16 cellular contexts compared by ENCODE assay signal in genomic region chr19:18206018-18206417, GRCh38. TPM values are rescaled to one million over a fixed set of nuclear protein-coding genes. Genes with fewer than 3 reads are reported as not detected.
DNase-seq lines count a peak whose midpoint lies in the region; ATAC-seq, FAIRE-seq and TF ChIP-seq lines count a peak whose summit lies in the region.
"Had no signal": no experiment of that assay in that cellular context is flagged by ENCODE, and none has a peak within 500 bp of the region (broad histone marks: within the 10 kb centered on the region; RNA-seq: fewer than 3 reads in every experiment).

No MANE protein-coding gene starts in this region.

- ATAC-seq in HepG2 (no peak), HG02852 (IDR thresholded peaks at IDR 0.05; ENCODE audit: unreplicated experiment) (no peak)
- no peak for ATAC-seq in activated CD4-positive, CD25-positive, alpha-beta regulatory T cell treated with anti-CD3 and anti-CD28 coated beads, Interleukin-2, amount 50 U/mL, for 24 hours

- H2AFZ ChIP-seq in HepG2 (ENCODE audit: low read length) (no peak overlapping the region), smooth muscle cell (ENCODE audit: low read depth) (no peak overlapping the region)

- peak overlapping the region; percentile 87; the same call in 1 of the 2 replicates for H3K4me2 ChIP-seq in HepG2 (ENCODE audit: low read depth, low read length)
- peak overlapping the region; percentile 91 for H3K4me2 ChIP-seq in smooth muscle cell

- peaks cover 28% of the 10 kb centered on the region for H3K4me1 Mint-ChIP-seq in chondrocyte (ENCODE audit: low read depth)
- H3K4me1 Mint-ChIP-seq in T-helper 2 cell treated with Interferon-gamma antibody and Interleukin-4, amounts not matched to agents 5 μg/mL and 100 μg/mL, for 36 hours (ENCODE audit: low read depth) = peaks cover 13% of the 10 kb centered on the region

- BruUV-seq in HepG2 (replicated peaks; lab: Mats Ljungman, UMichigan) = no TSS peak

- no peaks in the 10 kb centered on the region for H3K79me2 ChIP-seq in HepG2 (ENCODE audit: insufficient read depth, low read length)
- no peaks in the 10 kb centered on the region for H3K79me2 ChIP-seq in smooth muscle cell (ENCODE audit: low read depth)

- H3K4me3 Mint-ChIP-seq in chondrocyte (ENCODE audit: unreplicated experiment) = no peak overlapping the region
- H3K4me3 Mint-ChIP-seq in T-helper 2 cell treated with Interferon-gamma antibody and Interleukin-4, amounts not matched to agents 5 μg/mL and 100 μg/mL, for 36 hours = no peak overlapping the region
- H3K4me3 Mint-ChIP-seq: CD4-positive, alpha-beta T cell had no signal

- TF ChIP-seq RAD21 in HepG2 (CRISPR knock-in tag; IDR thresholded peaks at IDR 0.05) = no peak

- DNase-seq in chondrocyte (ENCODE audit: low spot score) (no peak), HepG2 (ENCODE audit: low spot score) (no peak), smooth muscle cell (lab: John Stamatoyannopoulos, UW; ENCODE audit: unreplicated experiment) (no peak), middle frontal gyrus (ENCODE audit: extremely low spot score, low spot score) (no peak)
- no peak for DNase-seq in T-helper 2 cell treated with Interferon-gamma antibody and Interleukin-4, amounts not matched to agents 5 μg/mL and 100 μg/mL, for 36 hours (ENCODE audit: low spot score)
- DNase-seq: activated T-cell treated with anti-CD3 and anti-CD28 coated beads, Interleukin-2, amount 50 U/mL, for 48 hours; CD4-positive, alpha-beta T cell; NCI-H1105; NCI-H748 treated with DMSO at 0.1 percent for 48 hours; stimulated activated CD4-positive, alpha-beta T cell treated with anti-CD3 and anti-CD28 coated beads, Interleukin-2, amount 100 ng/mL, for 24 hours; stimulated activated naive CD4-positive, alpha-beta T cell treated with Interleukin-2 at 50 U/mL for 16 hours had no signal

- POLR2A ChIA-PET in HepG2 (lab: Yijun Ruan, JAX) = interaction anchor here (1.0 to 4.0 kb wide), 5 partner anchors 14 to 347 kb away, joined by 3 to 27 read pairs (median 4); partner anchors contain the start of genes GDF15, IQCN and MPV17L2

- peak overlapping the region; percentile 98 for H3K27ac Mint-ChIP-seq in chondrocyte (ENCODE audit: unreplicated experiment)
- no peak overlapping the region for H3K27ac Mint-ChIP-seq in T-helper 2 cell treated with Interferon-gamma antibody and Interleukin-4, amounts not matched to agents 5 μg/mL and 100 μg/mL, for 36 hours
- H3K27ac Mint-ChIP-seq: CD4-positive, alpha-beta T cell had no signal

- H3K9ac ChIP-seq in HUES48 (ENCODE audit: low read depth, low read length) = 0 out of 2 replicates have a peak overlapping the region, but pooled peaks have one; percentile 74
- H3K9ac ChIP-seq in HepG2 (ENCODE audit: insufficient read depth, low read depth, low read length) = no peak overlapping the region
- peak overlapping the region; percentile 93 for H3K9ac ChIP-seq in smooth muscle cell (ENCODE audit: low read depth)

- peaks cover 3% of the 10 kb centered on the region for H3K27me3 Mint-ChIP-seq in chondrocyte (ENCODE audit: low read depth)
- peaks cover 6% of the 10 kb centered on the region for H3K27me3 Mint-ChIP-seq in T-helper 2 cell treated with Interferon-gamma antibody and Interleukin-4, amounts not matched to agents 5 μg/mL and 100 μg/mL, for 36 hours (ENCODE audit: low read depth)

- CTCF ChIA-PET in HepG2 (lab: Yijun Ruan, JAX; ENCODE audit: low intra/inter-chr PET ratio, low total read pairs) = no interaction called here

- TF ChIP-seq CTCF in chondrocyte (IDR thresholded peaks at IDR 0.05) (no peak), HepG2 (CRISPR knock-in tag; IDR thresholded peaks at IDR 0.05) (no peak), smooth muscle cell (IDR thresholded peaks at IDR 0.05; ENCODE audit: borderline replicate concordance, insufficient read depth, poor library complexity, severe bottlenecking) (no peak)

- no peak for FAIRE-seq in HepG2 (lab: Jason Lieb, UNC)

- H3K4me1 ChIP-seq in HUES48 (ENCODE audit: control insufficient read depth, insufficient read depth, low read length) (peaks cover 9% of the 10 kb centered on the region), HepG2 (ENCODE audit: insufficient read depth, low read length) (peaks cover 13% of the 10 kb centered on the region), smooth muscle cell (ENCODE audit: low read depth) (peaks cover 18% of the 10 kb centered on the region)

- H3K9me3 ChIP-seq in HUES48 (ENCODE audit: control insufficient read depth, insufficient read depth, low read length) (no peaks in the 10 kb centered on the region), HepG2 (ENCODE audit: low read length) (no peaks in the 10 kb centered on the region), smooth muscle cell (replicated peaks; ENCODE audit: low read depth) (no peaks in the 10 kb centered on the region)
- H3K9me3 ChIP-seq: ascending aorta, SJSA1 had no signal

- in situ Hi-C loops in HepG2 (cut with HindIII; ENCODE audit: extremely low pct_ligation_motif_present, low pct_unique_long_range_greater_than_20kb) = loop anchor here (5.0 to 10.0 kb wide), 2 partner anchors 46 to 209 kb away; partner anchors contain the start of gene SSBP4

- H3K27me3 ChIP-seq in HUES48 (ENCODE audit: control insufficient read depth, insufficient read depth, low read length) = no peaks in the 10 kb centered on the region
- peaks cover 0 to 8% of the 10 kb centered on the region in 2 experiments; a peak in 1 of 5 replicates for H3K27me3 ChIP-seq in HepG2 (ENCODE audit: control insufficient read depth in 1 of 2, insufficient read depth in 2 of 2, low read length in 2 of 2)
- no peaks in the 10 kb centered on the region for H3K27me3 ChIP-seq in smooth muscle cell (ENCODE audit: low read depth)
- H3K27me3 ChIP-seq: ascending aorta, SJSA1 had no signal

- intact Hi-C loops in HepG2 (cut with micrococcal nuclease; ENCODE audit: unreplicated experiment) = loop anchor here (5.0 kb wide), 1 partner anchor 206 kb away; no protein-coding TSS in a partner anchor

- H3K36me3 ChIP-seq in HUES48 (ENCODE audit: control insufficient read depth, insufficient read depth, low read length) (peaks cover 8% of the 10 kb centered on the region), HepG2 (replicated peaks in 1 of 2; ENCODE audit: control insufficient read depth in 1 of 2, insufficient read depth in 2 of 2, low read length in 2 of 2) (0 out of 5 replicates have a peak, but pooled peaks cover 0 to 1% of the 10 kb centered on the region in 2 experiments), smooth muscle cell (ENCODE audit: low read depth) (no peaks in the 10 kb centered on the region)
- H3K36me3 ChIP-seq: ascending aorta, SJSA1 had no signal

- TF ChIP-seq EP300 in HepG2 (IDR thresholded peaks at IDR 0.05; ENCODE audit: low read depth in 2 of 2, low read length in 2 of 2) (no peak), HepG2 (CRISPR knock-in tag; IDR thresholded peaks at IDR 0.05; ENCODE audit: borderline replicate concordance) (no peak)

- no peak for TF ChIP-seq POLR2A in HepG2 (IDR thresholded peaks at IDR 0.05; ENCODE audit: insufficient read depth in 1 of 2, low read depth in 2 of 2, low read length in 2 of 2)

- H4K20me1 ChIP-seq in HepG2 (ENCODE audit: insufficient read depth, low read length) (no peaks in the 10 kb centered on the region), smooth muscle cell (ENCODE audit: low read depth) (peaks cover 18% of the 10 kb centered on the region)

- 75% methylated on average over 12 of the region's 12 CpGs for WGBS in HepG2 (ENCODE audit: low lambda C conversion rate)
- 84% methylated on average over 12 of the region's 12 CpGs for WGBS in smooth muscle cell (ENCODE audit: low lambda C conversion rate)

- H3K27ac ChIP-seq in HUES48 (ENCODE audit: low read depth, low read length) (peak overlapping the region; percentile 98), HepG2 (ENCODE audit: extremely low read length, insufficient read depth, low read length) (no peak overlapping the region), smooth muscle cell (ENCODE audit: low read depth) (peak overlapping the region; percentile 97)

- peaks cover 7% of the 10 kb centered on the region for H3F3A ChIP-seq in smooth muscle cell (ENCODE audit: low read depth)

- H3K4me3 ChIP-seq in HUES48 (ENCODE audit: low read depth, low read length) = peak overlapping the region; percentile 78; the same call in 1 of the 2 replicates
- no peak overlapping the region for H3K4me3 ChIP-seq in HepG2 (replicated peaks in 1 of 3; ENCODE audit: insufficient read depth in 1 of 3, low read depth in 2 of 3, low read length in 3 of 3)
- H3K4me3 ChIP-seq in smooth muscle cell = peak overlapping the region; percentile 72

- no peaks in the 10 kb centered on the region for H3K36me3 Mint-ChIP-seq in chondrocyte (ENCODE audit: low read depth)
- H3K36me3 Mint-ChIP-seq in T-helper 2 cell treated with Interferon-gamma antibody and Interleukin-4, amounts not matched to agents 5 μg/mL and 100 μg/mL, for 36 hours (ENCODE audit: low read depth) = peaks cover 4% of the 10 kb centered on the region

- no peaks in the 10 kb centered on the region for H3K9me3 Mint-ChIP-seq in chondrocyte (ENCODE audit: low read depth)
- no peaks in the 10 kb centered on the region for H3K9me3 Mint-ChIP-seq in T-helper 2 cell treated with Interferon-gamma antibody and Interleukin-4, amounts not matched to agents 5 μg/mL and 100 μg/mL, for 36 hours
- H3K9me3 Mint-ChIP-seq: CD4-positive, alpha-beta T cell had no signal

RNA-seq across cellular contexts. Expression of gene RAB3A, which starts 2.2 kb away (rescaled TPM):
- total RNA-seq in chondrocyte (3.4 to 6.1 TPM (median 3.8 TPM) in 3 replicates), HepG2 (2016; rRNA removed; fragmentation: Illumina TruSeq; extraction: Trizol) (0.53 and 0.58 TPM in 2 replicates), smooth muscle cell (1.4 and 4.9 TPM in 2 replicates)
- total RNA-seq in HepG2 (2016; cell fraction: cytosol; rRNA removed; fragmentation: Illumina TruSeq; extraction: Trizol; ENCODE audit: low read depth) = 1.5 and 2.4 TPM in 2 replicates
- 0.61 and 1.2 TPM in 2 replicates for total RNA-seq in HepG2 (2016; cell fraction: insoluble cytoplasmic fraction; rRNA removed; fragmentation: Illumina TruSeq; extraction: Trizol)
- total RNA-seq in HepG2 (2016; cell fraction: membrane; rRNA removed; fragmentation: Illumina TruSeq; extraction: Trizol) = 1.4 and 1.8 TPM in 2 replicates
- total RNA-seq in HepG2 (2016; cell fraction: nucleus; rRNA removed; fragmentation: Illumina TruSeq; extraction: Trizol) = 1.0 and 1.4 TPM in 2 replicates
- polyA plus RNA-seq in HepG2 (2011; rRNA removed) (0.95 and 0.98 TPM in 2 replicates), smooth muscle cell (3.6 and 3.7 TPM in 2 replicates)
- polyA plus RNA-seq in HepG2 (2011; cell fraction: cytosol; rRNA removed) = 1.4 TPM in 2 replicates
- polyA plus RNA-seq in HepG2 (2011; cell fraction: nucleus; rRNA removed) = 2.7 and 3.2 TPM in 2 replicates
- 1.8 and 2.1 TPM in 2 replicates for polyA plus RNA-seq in HepG2 (2012)
- polyA plus RNA-seq in HepG2 (2016; cell fraction: cytosol; fragmentation: Illumina TruSeq; extraction: Trizol; ENCODE audit: low read depth) = 0.90 and 0.94 TPM in 2 replicates
- polyA plus RNA-seq in HepG2 (2016; cell fraction: insoluble cytoplasmic fraction; fragmentation: Illumina TruSeq; extraction: Trizol; ENCODE audit: low read depth) = 1.1 and 2.1 TPM in 2 replicates
- 1.1 TPM in 2 replicates for polyA plus RNA-seq in HepG2 (2016; cell fraction: membrane; fragmentation: Illumina TruSeq; extraction: Trizol; ENCODE audit: low read depth)
- polyA plus RNA-seq in HepG2 (2016; cell fraction: nucleus; fragmentation: Illumina TruSeq; extraction: Trizol; ENCODE audit: insufficient read depth, low read depth) = 2.0 and 3.3 TPM in 2 replicates
- polyA minus RNA-seq in HepG2 (2011; rRNA and poly(A)+ RNA removed; ENCODE audit: low replicate concordance) = 4.2 and 9.4 TPM in 2 replicates
- polyA minus RNA-seq in HepG2 (2011; cell fraction: cytosol; rRNA and poly(A)+ RNA removed) = 3.9 and 4.1 TPM in 2 replicates
- polyA minus RNA-seq in HepG2 (2011; cell fraction: nucleus; rRNA and poly(A)+ RNA removed) = 0.64 and 1.2 TPM in 2 replicates

RNA-seq across cellular contexts. Expression of gene MPV17L2, which starts 13.0 kb away (rescaled TPM):
- total RNA-seq in chondrocyte (10.9 to 14.2 TPM (median 12.8 TPM) in 3 replicates), HepG2 (2016; rRNA removed; fragmentation: Illumina TruSeq; extraction: Trizol) (13.0 and 16.7 TPM in 2 replicates), smooth muscle cell (11.6 and 13.1 TPM in 2 replicates)
- 5.8 and 6.2 TPM in 2 replicates for total RNA-seq in HepG2 (2016; cell fraction: cytosol; rRNA removed; fragmentation: Illumina TruSeq; extraction: Trizol; ENCODE audit: low read depth)
- total RNA-seq in HepG2 (2016; cell fraction: insoluble cytoplasmic fraction; rRNA removed; fragmentation: Illumina TruSeq; extraction: Trizol) = 13.4 and 17.8 TPM in 2 replicates
- total RNA-seq in HepG2 (2016; cell fraction: membrane; rRNA removed; fragmentation: Illumina TruSeq; extraction: Trizol) = 8.3 and 11.1 TPM in 2 replicates
- total RNA-seq in HepG2 (2016; cell fraction: nucleus; rRNA removed; fragmentation: Illumina TruSeq; extraction: Trizol) = 9.2 and 11.2 TPM in 2 replicates
- polyA plus RNA-seq in HepG2 (2011; rRNA removed) (12.4 and 13.6 TPM in 2 replicates), smooth muscle cell (27.1 and 28.7 TPM in 2 replicates)
- 8.7 and 13.2 TPM in 2 replicates for polyA plus RNA-seq in HepG2 (2011; cell fraction: cytosol; rRNA removed)
- 5.8 and 6.4 TPM in 2 replicates for polyA plus RNA-seq in HepG2 (2011; cell fraction: nucleus; rRNA removed)
- polyA plus RNA-seq in HepG2 (2012) = 6.0 and 9.4 TPM in 2 replicates
- 7.8 and 8.4 TPM in 2 replicates for polyA plus RNA-seq in HepG2 (2016; cell fraction: cytosol; fragmentation: Illumina TruSeq; extraction: Trizol; ENCODE audit: low read depth)
- polyA plus RNA-seq in HepG2 (2016; cell fraction: insoluble cytoplasmic fraction; fragmentation: Illumina TruSeq; extraction: Trizol; ENCODE audit: low read depth) = 21.7 TPM in 2 replicates
- polyA plus RNA-seq in HepG2 (2016; cell fraction: membrane; fragmentation: Illumina TruSeq; extraction: Trizol; ENCODE audit: low read depth) = 9.2 and 11.9 TPM in 2 replicates
- 27.8 and 29.4 TPM in 2 replicates for polyA plus RNA-seq in HepG2 (2016; cell fraction: nucleus; fragmentation: Illumina TruSeq; extraction: Trizol; ENCODE audit: insufficient read depth, low read depth)
- polyA minus RNA-seq in HepG2 (2011; rRNA and poly(A)+ RNA removed; ENCODE audit: low replicate concordance) = 22.3 and 69.9 TPM in 2 replicates
- polyA minus RNA-seq in HepG2 (2011; cell fraction: cytosol; rRNA and poly(A)+ RNA removed) = 3.4 and 4.1 TPM in 2 replicates
- polyA minus RNA-seq in HepG2 (2011; cell fraction: nucleus; rRNA and poly(A)+ RNA removed) = 2.5 and 3.7 TPM in 2 replicates

RNA-seq across cellular contexts. Expression of gene PDE4C, which starts 20.2 kb away (rescaled TPM):
- 2.9 to 3.4 TPM in 2 of 3 replicates, not detected in the other for total RNA-seq in chondrocyte
- 0.90 and 1.4 TPM in 2 replicates for total RNA-seq in HepG2 (2016; rRNA removed; fragmentation: Illumina TruSeq; extraction: Trizol)
- 0.30 and 0.44 TPM in 2 replicates for total RNA-seq in HepG2 (2016; cell fraction: cytosol; rRNA removed; fragmentation: Illumina TruSeq; extraction: Trizol; ENCODE audit: low read depth)
- 0.49 and 1.5 TPM in 2 replicates for total RNA-seq in HepG2 (2016; cell fraction: insoluble cytoplasmic fraction; rRNA removed; fragmentation: Illumina TruSeq; extraction: Trizol)
- total RNA-seq in HepG2 (2016; cell fraction: membrane; rRNA removed; fragmentation: Illumina TruSeq; extraction: Trizol) = 0.07 and 0.37 TPM in 2 replicates
- total RNA-seq in HepG2 (2016; cell fraction: nucleus; rRNA removed; fragmentation: Illumina TruSeq; extraction: Trizol) = 1.7 and 2.4 TPM in 2 replicates
- 14.0 and 17.9 TPM in 2 replicates for polyA plus RNA-seq in HepG2 (2011; rRNA removed)
- polyA plus RNA-seq in HepG2 (2011; cell fraction: cytosol; rRNA removed) = 3.4 and 4.6 TPM in 2 replicates
- 128 and 158 TPM in 2 replicates for polyA plus RNA-seq in HepG2 (2011; cell fraction: nucleus; rRNA removed)
- polyA plus RNA-seq in HepG2 (2012) = 2.2 and 3.2 TPM in 2 replicates
- polyA plus RNA-seq in HepG2 (2016; cell fraction: cytosol; fragmentation: Illumina TruSeq; extraction: Trizol; ENCODE audit: low read depth) = not detected in 2 replicates
- polyA plus RNA-seq in HepG2 (2016; cell fraction: insoluble cytoplasmic fraction; fragmentation: Illumina TruSeq; extraction: Trizol; ENCODE audit: low read depth) = 0.33 and 0.37 TPM in 2 replicates
- polyA plus RNA-seq in HepG2 (2016; cell fraction: membrane; fragmentation: Illumina TruSeq; extraction: Trizol; ENCODE audit: low read depth) = not detected in 2 replicates
- 10.9 and 11.5 TPM in 2 replicates for polyA plus RNA-seq in HepG2 (2016; cell fraction: nucleus; fragmentation: Illumina TruSeq; extraction: Trizol; ENCODE audit: insufficient read depth, low read depth)
- 0.56 and 12.3 TPM in 2 replicates for polyA minus RNA-seq in HepG2 (2011; rRNA and poly(A)+ RNA removed; ENCODE audit: low replicate concordance)
- polyA minus RNA-seq in HepG2 (2011; cell fraction: cytosol; rRNA and poly(A)+ RNA removed) = 1.5 and 3.1 TPM in 2 replicates
- 30.4 and 31.1 TPM in 2 replicates for polyA minus RNA-seq in HepG2 (2011; cell fraction: nucleus; rRNA and poly(A)+ RNA removed)
- total RNA-seq in smooth muscle cell = 1.1 and 3.1 TPM in 2 replicates
- 1.7 and 1.9 TPM in 2 replicates for polyA plus RNA-seq in smooth muscle cell
- total RNA-seq: ascending aorta; CD4-positive, alpha-beta T cell; SJSA1 had no signal

RNA-seq across cellular contexts. Expression of gene IFI30, which starts 32.4 kb away (rescaled TPM):
- total RNA-seq in chondrocyte (0.33 to 2.1 TPM (median 1.7 TPM) in 3 replicates), HepG2 (2016; rRNA removed; fragmentation: Illumina TruSeq; extraction: Trizol) (41.2 and 79.4 TPM in 2 replicates), smooth muscle cell (0.67 and 2.9 TPM in 2 replicates)
- 49.8 and 56.5 TPM in 2 replicates for total RNA-seq in HepG2 (2016; cell fraction: cytosol; rRNA removed; fragmentation: Illumina TruSeq; extraction: Trizol; ENCODE audit: low read depth)
- 39.1 and 76.9 TPM in 2 replicates for total RNA-seq in HepG2 (2016; cell fraction: insoluble cytoplasmic fraction; rRNA removed; fragmentation: Illumina TruSeq; extraction: Trizol)
- 32.9 and 35.3 TPM in 2 replicates for total RNA-seq in HepG2 (2016; cell fraction: membrane; rRNA removed; fragmentation: Illumina TruSeq; extraction: Trizol)
- 62.2 and 72.4 TPM in 2 replicates for total RNA-seq in HepG2 (2016; cell fraction: nucleus; rRNA removed; fragmentation: Illumina TruSeq; extraction: Trizol)
- polyA plus RNA-seq in HepG2 (2011; rRNA removed) (24.7 and 25.0 TPM in 2 replicates), smooth muscle cell (0.64 and 0.87 TPM in 2 replicates)
- polyA plus RNA-seq in HepG2 (2011; cell fraction: cytosol; rRNA removed) = 33.2 and 51.0 TPM in 2 replicates
- polyA plus RNA-seq in HepG2 (2011; cell fraction: nucleus; rRNA removed) = 13.2 and 16.2 TPM in 2 replicates
- polyA plus RNA-seq in HepG2 (2012) = 13.8 and 14.8 TPM in 2 replicates
- polyA plus RNA-seq in HepG2 (2016; cell fraction: cytosol; fragmentation: Illumina TruSeq; extraction: Trizol; ENCODE audit: low read depth) = 68.0 and 80.0 TPM in 2 replicates
- 46.2 and 52.2 TPM in 2 replicates for polyA plus RNA-seq in HepG2 (2016; cell fraction: insoluble cytoplasmic fraction; fragmentation: Illumina TruSeq; extraction: Trizol; ENCODE audit: low read depth)
- 28.9 and 31.1 TPM in 2 replicates for polyA plus RNA-seq in HepG2 (2016; cell fraction: membrane; fragmentation: Illumina TruSeq; extraction: Trizol; ENCODE audit: low read depth)
- polyA plus RNA-seq in HepG2 (2016; cell fraction: nucleus; fragmentation: Illumina TruSeq; extraction: Trizol; ENCODE audit: insufficient read depth, low read depth) = 133 TPM in 2 replicates
- 49.7 and 255 TPM in 2 replicates for polyA minus RNA-seq in HepG2 (2011; rRNA and poly(A)+ RNA removed; ENCODE audit: low replicate concordance)
- polyA minus RNA-seq in HepG2 (2011; cell fraction: cytosol; rRNA and poly(A)+ RNA removed) = 11.2 and 23.9 TPM in 2 replicates
- 3.7 and 4.4 TPM in 2 replicates for polyA minus RNA-seq in HepG2 (2011; cell fraction: nucleus; rRNA and poly(A)+ RNA removed)

RNA-seq across cellular contexts. Expression of gene PIK3R2, which starts 53.1 kb away (rescaled TPM):
- total RNA-seq in chondrocyte (67.6 to 96.3 TPM (median 73.1 TPM) in 3 replicates), HepG2 (2016; rRNA removed; fragmentation: Illumina TruSeq; extraction: Trizol) (15.8 and 25.3 TPM in 2 replicates), smooth muscle cell (22.2 and 22.9 TPM in 2 replicates)
- 13.7 and 16.1 TPM in 2 replicates for total RNA-seq in HepG2 (2016; cell fraction: cytosol; rRNA removed; fragmentation: Illumina TruSeq; extraction: Trizol; ENCODE audit: low read depth)
- total RNA-seq in HepG2 (2016; cell fraction: insoluble cytoplasmic fraction; rRNA removed; fragmentation: Illumina TruSeq; extraction: Trizol) = 12.5 and 18.3 TPM in 2 replicates
- 33.3 and 40.2 TPM in 2 replicates for total RNA-seq in HepG2 (2016; cell fraction: membrane; rRNA removed; fragmentation: Illumina TruSeq; extraction: Trizol)
- 14.5 and 18.4 TPM in 2 replicates for total RNA-seq in HepG2 (2016; cell fraction: nucleus; rRNA removed; fragmentation: Illumina TruSeq; extraction: Trizol)
- polyA plus RNA-seq in HepG2 (2011; rRNA removed) (18.6 and 27.2 TPM in 2 replicates), smooth muscle cell (37.1 and 50.1 TPM in 2 replicates)
- polyA plus RNA-seq in HepG2 (2011; cell fraction: cytosol; rRNA removed) = 17.0 and 21.2 TPM in 2 replicates
- 35.7 and 42.1 TPM in 2 replicates for polyA plus RNA-seq in HepG2 (2011; cell fraction: nucleus; rRNA removed)
- polyA plus RNA-seq in HepG2 (2012) = 39.2 and 39.3 TPM in 2 replicates
- polyA plus RNA-seq in HepG2 (2016; cell fraction: cytosol; fragmentation: Illumina TruSeq; extraction: Trizol; ENCODE audit: low read depth) = 8.4 and 11.9 TPM in 2 replicates
- polyA plus RNA-seq in HepG2 (2016; cell fraction: insoluble cytoplasmic fraction; fragmentation: Illumina TruSeq; extraction: Trizol; ENCODE audit: low read depth) = 30.5 and 42.6 TPM in 2 replicates
- polyA plus RNA-seq in HepG2 (2016; cell fraction: membrane; fragmentation: Illumina TruSeq; extraction: Trizol; ENCODE audit: low read depth) = 46.8 and 48.0 TPM in 2 replicates
- 60.8 and 65.6 TPM in 2 replicates for polyA plus RNA-seq in HepG2 (2016; cell fraction: nucleus; fragmentation: Illumina TruSeq; extraction: Trizol; ENCODE audit: insufficient read depth, low read depth)
- polyA minus RNA-seq in HepG2 (2011; rRNA and poly(A)+ RNA removed; ENCODE audit: low replicate concordance) = 18.1 and 22.4 TPM in 2 replicates
- polyA minus RNA-seq in HepG2 (2011; cell fraction: cytosol; rRNA and poly(A)+ RNA removed) = 12.0 and 21.3 TPM in 2 replicates
- polyA minus RNA-seq in HepG2 (2011; cell fraction: nucleus; rRNA and poly(A)+ RNA removed) = 12.7 and 19.6 TPM in 2 replicates

Comparison
In these comparisons a context has a peak if more than half of its experiments do, and no peak if none do; other contexts are left out.
1. H3K4me3 ChIP-seq: peak in HUES48 (single experiment) and smooth muscle cell (single experiment); none in HepG2 (0 of 3).